In genomic region chr2:47738331-47738730, GRCh38 we compare ENCODE assay signal across 15 cellular contexts. TPM values are rescaled to one million over a fixed set of nuclear protein-coding genes. Genes with fewer than 3 reads are reported as not detected.
DNase-seq lines count a peak whose midpoint lies in the region; ATAC-seq and TF ChIP-seq lines count a peak whose summit lies in the region.
"Had no signal": no experiment of that assay in that cellular context is flagged by ENCODE, and none has a peak within 500 bp of the region (broad histone marks: within the 10 kb centered on the region; RNA-seq: fewer than 3 reads in every experiment).

No MANE protein-coding gene starts in this region.

- H3K27ac Mint-ChIP-seq in CD4-positive, alpha-beta memory T cell, result no peak overlapping the region
- H3K27ac Mint-ChIP-seq: B cell; CD4-positive, alpha-beta T cell; H9 had no signal

- H3K4me1 Mint-ChIP-seq in CD4-positive, alpha-beta memory T cell, result no peaks in the 10 kb centered on the region

- no peak overlapping the region for H3K4me3 Mint-ChIP-seq in CD4-positive, alpha-beta memory T cell
- H3K4me3 Mint-ChIP-seq: B cell; CD4-positive, alpha-beta T cell; H9 had no signal

- no peaks in the 10 kb centered on the region for H3K79me1 ChIP-seq in neuronal stem cell (ENCODE audit: low read depth, low read length)

- H2BK12ac ChIP-seq in neuronal stem cell (ENCODE audit: low read length), result no peak overlapping the region

- H3K27ac ChIP-seq in BLaER1 treated with 17β-estradiol and CSF1 and Interleukin-3, amounts not matched to agents 10 nM and 100 nM, result peak overlapping the region in 9 of 11 experiments; percentile 58 to 84 (median 70); a peak in 19 of 22 replicates
- H3K27ac ChIP-seq in Karpas-422 (ENCODE audit: low read length), result peak overlapping the region; percentile 38
- peak overlapping the region; percentile 92 for H3K27ac ChIP-seq in SU-DHL-6 (ENCODE audit: low read depth, low read length)
- no peak overlapping the region for H3K27ac ChIP-seq in neuronal stem cell (replicated peaks; ENCODE audit: low read length)
- H3K27ac ChIP-seq in CD4-positive, alpha-beta memory T cell (ENCODE audit: low read depth, low read length), result no peak overlapping the region
- H3K27ac ChIP-seq: C4-2B, HL-60 had no signal

- H3K9me2 ChIP-seq in Karpas-422 (replicated peaks; ENCODE audit: insufficient read depth, low read length), result no peaks in the 10 kb centered on the region
- H3K9me2 ChIP-seq in SU-DHL-6 (replicated peaks; ENCODE audit: insufficient read depth, low read length), result no peaks in the 10 kb centered on the region

- no peak overlapping the region for H2AK5ac ChIP-seq in neuronal stem cell (ENCODE audit: low read depth, low read length)

- no peak overlapping the region for H2BK5ac ChIP-seq in neuronal stem cell (ENCODE audit: low read length)

- POLR2A ChIA-PET in CD4-positive, alpha-beta memory T cell (lab: Charles Lee; ENCODE audit: partially characterized antibody), result no interaction called here

- H3K4me3 ChIP-seq in BLaER1 treated with 17β-estradiol and CSF1 and Interleukin-3, amounts not matched to agents 10 nM and 100 nM, result peak overlapping the region in 2 of 10 experiments; percentile 5 to 9; a peak in 3 of 20 replicates
- no peak overlapping the region for H3K4me3 ChIP-seq in Karpas-422 (ENCODE audit: low read length)
- no peak overlapping the region for H3K4me3 ChIP-seq in SU-DHL-6 (ENCODE audit: insufficient read depth, low read length, poor library complexity, severe bottlenecking)
- H3K4me3 ChIP-seq in neuronal stem cell (ENCODE audit: low read length in 2 of 2), result no peak overlapping the region
- no peak overlapping the region for H3K4me3 ChIP-seq in CD4-positive, alpha-beta memory T cell (ENCODE audit: low read length in 2 of 2)

- CTCF ChIA-PET in CD4-positive, alpha-beta memory T cell (lab: Charles Lee; ENCODE audit: partially characterized antibody), result no interaction called here

- no peak for ATAC-seq in HG02588 (IDR thresholded peaks at IDR 0.05; ENCODE audit: unreplicated experiment)

- H3K4ac ChIP-seq in neuronal stem cell (ENCODE audit: low read length), result no peak overlapping the region

- H3K27me3 ChIP-seq in BLaER1 treated with 17β-estradiol and CSF1 and Interleukin-3, amounts not matched to agents 10 nM and 100 nM, result no peaks in the 10 kb centered on the region
- H3K27me3 ChIP-seq in Karpas-422 (ENCODE audit: low read length) (no peaks in the 10 kb centered on the region), SU-DHL-6 (ENCODE audit: low read length) (no peaks in the 10 kb centered on the region), neuronal stem cell (ENCODE audit: control insufficient read depth in 3 of 3, insufficient read depth in 3 of 3, low read depth in 1 of 3, low read length in 3 of 3) (peaks cover 0 to 6% (median 0%) of the 10 kb centered on the region in 3 experiments)
- no peaks in the 10 kb centered on the region for H3K27me3 ChIP-seq in CD4-positive, alpha-beta memory T cell (ENCODE audit: insufficient read depth, low read length)

- H4K8ac ChIP-seq in neuronal stem cell (ENCODE audit: low read depth, low read length), result no peak overlapping the region

- WGBS in neuronal stem cell (ENCODE audit: extremely low coverage in 2 of 2, insufficient read length in 2 of 2, insufficient replicate concordance in 1 of 2), 2 donors, result no CpG with 5 or more reads among the region's 5 CpGs

- no peak overlapping the region for H2BK15ac ChIP-seq in neuronal stem cell (ENCODE audit: low read length)

- H3F3A ChIP-seq in SU-DHL-6 (ENCODE audit: insufficient read depth), result peaks cover 46% of the 10 kb centered on the region

- H3K4me1 ChIP-seq in BLaER1 treated with 17β-estradiol and CSF1 and Interleukin-3, amounts not matched to agents 10 nM and 100 nM, result peaks cover 34 to 100% (median 95%) of the 10 kb centered on the region in 10 experiments
- peaks cover 55% of the 10 kb centered on the region for H3K4me1 ChIP-seq in Karpas-422 (ENCODE audit: low read length)
- H3K4me1 ChIP-seq in neuronal stem cell (ENCODE audit: control insufficient read depth in 2 of 2, insufficient read depth in 1 of 2, low read depth in 1 of 2, low read length in 2 of 2), result no peaks in the 10 kb centered on the region
- no peaks in the 10 kb centered on the region for H3K4me1 ChIP-seq in CD4-positive, alpha-beta memory T cell (ENCODE audit: insufficient read depth, low read length)

- no peaks in the 10 kb centered on the region for H3K9me3 Mint-ChIP-seq in CD4-positive, alpha-beta memory T cell
- H3K9me3 Mint-ChIP-seq: CD4-positive, alpha-beta T cell; H9 had no signal

- H2BK120ac ChIP-seq in neuronal stem cell (ENCODE audit: low read depth, low read length), result no peak overlapping the region

- TF ChIP-seq CTCF in SU-DHL-6 (IDR thresholded peaks at IDR 0.05; ENCODE audit: insufficient read depth, low read length, poor library complexity, severe bottlenecking), result no peak

- H3K9ac ChIP-seq in BLaER1 treated with 17β-estradiol and CSF1 and Interleukin-3, amounts not matched to agents 10 nM and 100 nM, result peak overlapping the region in 8 of 11 experiments; percentile 9 to 74 (median 61); a peak in 14 of 22 replicates
- no peak overlapping the region for H3K9ac ChIP-seq in Karpas-422 (ENCODE audit: low read length)
- peak overlapping the region; percentile 39 for H3K9ac ChIP-seq in SU-DHL-6 (ENCODE audit: low read length)
- no peak overlapping the region for H3K9ac ChIP-seq in neuronal stem cell (ENCODE audit: low read depth, low read length, poor library complexity)

- DNase-seq in Karpas-422 (no peak), neuronal stem cell (ENCODE audit: low spot score) (no peak), NCI-H2227 (lab: John Stamatoyannopoulos, UW; ENCODE audit: unreplicated experiment) (no peak)
- no peak for DNase-seq in CD4-positive, alpha-beta memory T cell
- DNase-seq: CD4-positive, alpha-beta T cell; DMS153; DMS79; GDM1; H9 had no signal

- peaks cover 0 to 100% (median 72%) of the 10 kb centered on the region in 11 experiments; a peak in 17 of 22 replicates for H3K36me3 ChIP-seq in BLaER1 treated with 17β-estradiol and CSF1 and Interleukin-3, amounts not matched to agents 10 nM and 100 nM
- peaks cover 19% of the 10 kb centered on the region for H3K36me3 ChIP-seq in Karpas-422 (ENCODE audit: insufficient read depth, low read length)
- peaks cover 42% of the 10 kb centered on the region for H3K36me3 ChIP-seq in SU-DHL-6 (ENCODE audit: low read length)
- no peaks in the 10 kb centered on the region for H3K36me3 ChIP-seq in neuronal stem cell (replicated peaks in 1 of 2; ENCODE audit: control insufficient read depth in 2 of 2, insufficient read depth in 2 of 2, low read length in 2 of 2)
- H3K36me3 ChIP-seq in CD4-positive, alpha-beta memory T cell (ENCODE audit: insufficient read depth, low read length), result no peaks in the 10 kb centered on the region

- H3K79me2 ChIP-seq in Karpas-422 (ENCODE audit: low read length) (peaks cover 21% of the 10 kb centered on the region), SU-DHL-6 (ENCODE audit: insufficient read depth, low read length) (peaks cover 46% of the 10 kb centered on the region)

- H2AFZ ChIP-seq in Karpas-422 (ENCODE audit: low read length), result no peak overlapping the region
- no peak overlapping the region for H2AFZ ChIP-seq in SU-DHL-6 (ENCODE audit: low read depth, low read length, severe bottlenecking)
- H2AFZ ChIP-seq in neuronal stem cell (ENCODE audit: low read length), result no peak overlapping the region

- intact Hi-C loops in CD4-positive, alpha-beta memory T cell (cut with micrococcal nuclease), result no loop called here

- peaks cover 3 to 4% of the 10 kb centered on the region in 2 donors for H3K27me3 Mint-ChIP-seq in CD4-positive, alpha-beta memory T cell
- H3K27me3 Mint-ChIP-seq: B cell had no signal

- H3K4me2 ChIP-seq in BLaER1 treated with 17β-estradiol and CSF1 and Interleukin-3, amounts not matched to agents 10 nM and 100 nM, result peak overlapping the region in 10 of 11 experiments; percentile 40 to 83 (median 70); a peak in 19 of 22 replicates
- no peak overlapping the region for H3K4me2 ChIP-seq in Karpas-422 (ENCODE audit: low read depth, low read length, poor library complexity, severe bottlenecking)
- H3K4me2 ChIP-seq in SU-DHL-6 (ENCODE audit: low read depth, low read length, poor library complexity, severe bottlenecking), result peak overlapping the region; percentile 42
- H3K4me2 ChIP-seq in neuronal stem cell (ENCODE audit: insufficient read depth, low read length, poor library complexity, severe bottlenecking), result no peak overlapping the region

- no peaks in the 10 kb centered on the region for H3K36me3 Mint-ChIP-seq in CD4-positive, alpha-beta memory T cell

- H4K91ac ChIP-seq in neuronal stem cell (ENCODE audit: low read depth, low read length, poor library complexity), result no peak overlapping the region

- no peak overlapping the region for H3K14ac ChIP-seq in neuronal stem cell (ENCODE audit: low read length)

- no peak overlapping the region for H3K23ac ChIP-seq in neuronal stem cell (ENCODE audit: low read depth, low read length, poor library complexity)

- H3K18ac ChIP-seq in neuronal stem cell (ENCODE audit: low read length), result peak overlapping the region; percentile 15

- peaks cover 0 to 29% (median 8%) of the 10 kb centered on the region in 11 experiments; a peak in 12 of 22 replicates for H3K9me3 ChIP-seq in BLaER1 treated with 17β-estradiol and CSF1 and Interleukin-3, amounts not matched to agents 10 nM and 100 nM (replicated peaks in 1 of 11)
- H3K9me3 ChIP-seq in Karpas-422 (ENCODE audit: low read length), result no peaks in the 10 kb centered on the region
- no peaks in the 10 kb centered on the region for H3K9me3 ChIP-seq in SU-DHL-6 (ENCODE audit: insufficient read depth, low read length)
- H3K9me3 ChIP-seq in neuronal stem cell (replicated peaks in 1 of 2; ENCODE audit: control insufficient read depth in 2 of 2, insufficient read depth in 1 of 2, low read depth in 1 of 2, low read length in 2 of 2), result no peaks in the 10 kb centered on the region
- H3K9me3 ChIP-seq in CD4-positive, alpha-beta memory T cell (ENCODE audit: control insufficient read depth in 1 of 2, low read length in 2 of 2), result no peaks in the 10 kb centered on the region

- no peaks in the 10 kb centered on the region for H4K20me1 ChIP-seq in BLaER1 treated with 17β-estradiol and CSF1 and Interleukin-3, amounts not matched to agents 10 nM and 100 nM
- H4K20me1 ChIP-seq in Karpas-422 (ENCODE audit: insufficient read depth, low read depth, low read length) (no peaks in the 10 kb centered on the region), SU-DHL-6 (ENCODE audit: low read depth, low read length) (no peaks in the 10 kb centered on the region)

RNA-seq across cellular contexts. Expression of gene MSH6, which starts 44.6 kb away (rescaled TPM):
- 82.9 and 124 TPM in 2 replicates for total RNA-seq in Karpas-422 (2014; rRNA removed; shearing (Covaris generic); ENCODE audit: low replicate concordance)
- 106 TPM for polyA plus RNA-seq in neuronal stem cell (2013, experiment 1 of 2)
- 103 TPM for polyA plus RNA-seq in neuronal stem cell (2013, experiment 2 of 2)
- total RNA-seq in CD4-positive, alpha-beta memory T cell, result 10 to 100 TPM; 39.4 to 49.9 TPM
- 10 to 100 TPM; 11.9 to 35.8 TPM for polyA plus RNA-seq in CD4-positive, alpha-beta memory T cell

Comparison
In these comparisons a context has a peak if more than half of its experiments do, and no peak if none do; other contexts are left out.
1. H3K27ac ChIP-seq: peak in BLaER1 treated with 17β-estradiol and CSF1 and Interleukin-3, amounts not matched to agents 10 nM and 100 nM (9 of 11), Karpas-422 (single experiment) and SU-DHL-6 (single experiment); none in neuronal stem cell (single experiment) and CD4-positive, alpha-beta memory T cell (single experiment).
2. H3K4me2 ChIP-seq: peak in BLaER1 treated with 17β-estradiol and CSF1 and Interleukin-3, amounts not matched to agents 10 nM and 100 nM (10 of 11) and SU-DHL-6 (single experiment); none in Karpas-422 (single experiment) and neuronal stem cell (single experiment).
3. H3K9ac ChIP-seq: peak in BLaER1 treated with 17β-estradiol and CSF1 and Interleukin-3, amounts not matched to agents 10 nM and 100 nM (8 of 11) and SU-DHL-6 (single experiment); none in Karpas-422 (single experiment) and neuronal stem cell (single experiment).